In genomic region chr1:29202584-29203340, GRCh38 we compare ENCODE assay signal across 1 cellular context.
TF ChIP-seq lines count a peak whose summit lies in the region.

No MANE protein-coding gene starts in this region.

TF ChIP-seq in SK-N-SH, 30 proteins besides CTCF, POLR2A, EP300 and RAD21 (continued from another document):
- TF ChIP-seq USF1 (IDR thresholded peaks at IDR 0.05; ENCODE audit: borderline replicate concordance, low read depth) (no peak), GATA2 (CRISPR knock-in tag; IDR thresholded peaks at IDR 0.05) (no peak), MAX (IDR thresholded peaks at IDR 0.05; ENCODE audit: low read depth) (no peak), MEF2A (IDR thresholded peaks at IDR 0.05; ENCODE audit: borderline replicate concordance, low read depth) (no peak), FOXM1 (IDR thresholded peaks at IDR 0.05; ENCODE audit: low read depth) (no peak), CHD2 (IDR thresholded peaks at IDR 0.05; ENCODE audit: low read length, partially characterized antibody) (peak; percentile 47), SIN3A (IDR thresholded peaks at IDR 0.05; ENCODE audit: borderline replicate concordance, low read depth, low read length) (peak; percentile 89), JUND (IDR thresholded peaks at IDR 0.05) (peak; percentile 93), MXI1 (IDR thresholded peaks at IDR 0.05; ENCODE audit: low read depth, low read length) (peak; percentile 35; the same call in 1 of the 2 replicates), TAF1 (IDR thresholded peaks at IDR 0.05; ENCODE audit: borderline replicate concordance, low read depth, low read length) (no peak), REST (IDR thresholded peaks at IDR 0.05; ENCODE audit: low read depth, low read length) (no peak), NRF1 (IDR thresholded peaks at IDR 0.05; ENCODE audit: low read depth, low read length) (no peak), TEAD4 (IDR thresholded peaks at IDR 0.05; ENCODE audit: borderline replicate concordance, insufficient read depth) (no peak), ELF1 (IDR thresholded peaks at IDR 0.05) (no peak), RCOR1 (IDR thresholded peaks at IDR 0.05; ENCODE audit: low read length) (peak; percentile 70), EZH2phosphoT487 (IDR thresholded peaks at IDR 0.05; ENCODE audit: borderline replicate concordance, low read depth) (no peak), IRF3 (IDR thresholded peaks at IDR 0.05; ENCODE audit: low read depth, low read length) (no peak), RXRA (IDR thresholded peaks at IDR 0.05; ENCODE audit: borderline replicate concordance, low read depth) (no peak), USF2 (IDR thresholded peaks at IDR 0.05; ENCODE audit: borderline replicate concordance, low read depth, low read length) (no peak), ZBTB33 (IDR thresholded peaks at IDR 0.05; ENCODE audit: borderline replicate concordance, low read depth) (no peak), PBX3 (IDR thresholded peaks at IDR 0.05) (peak; percentile 83), SMC3 (IDR thresholded peaks at IDR 0.05; ENCODE audit: low read depth, low read length) (peak; percentile 92), FOSL2 (IDR thresholded peaks at IDR 0.05; ENCODE audit: borderline replicate concordance, low read depth) (peak; percentile 94), POLR2AphosphoS5 (IDR thresholded peaks at IDR 0.05; ENCODE audit: low read depth, low read length) (peak; percentile 40; the same call in 1 of the 2 replicates), NFIC (IDR thresholded peaks at IDR 0.05; ENCODE audit: borderline replicate concordance) (peak; percentile 49; the same call in 1 of the 2 replicates), GABPA (IDR thresholded peaks at IDR 0.05; ENCODE audit: low read depth) (no peak), RFX5 (IDR thresholded peaks at IDR 0.05; ENCODE audit: low read length) (no peak; the same call in 1 of the 2 replicates), TCF12 (IDR thresholded peaks at IDR 0.05) (peak; percentile 93)
